13 cellular contexts compared by ENCODE assay signal in the genomic region with DNA sequence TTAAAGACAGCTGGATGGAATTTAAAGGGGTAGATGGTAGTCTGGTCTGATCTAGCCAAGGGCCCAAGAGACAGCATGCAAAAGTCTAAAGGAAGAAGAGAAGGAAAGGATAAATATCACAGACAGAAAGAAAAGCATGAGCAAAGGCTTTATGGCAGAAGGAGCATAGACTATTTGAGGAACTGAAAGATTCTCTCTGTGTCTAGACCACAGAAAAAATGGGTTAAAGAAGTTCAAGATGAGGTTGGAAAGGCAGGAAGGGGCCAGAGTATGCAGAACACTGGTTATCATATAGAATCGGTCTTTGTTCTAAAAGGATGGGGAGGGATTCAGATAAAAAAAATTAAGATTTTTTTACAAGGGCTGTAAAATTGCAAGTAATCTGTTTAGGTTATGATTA.
DNase-seq lines count a peak whose midpoint lies in the region; ATAC-seq, FAIRE-seq and TF ChIP-seq lines count a peak whose summit lies in the region.
"Had no signal": no experiment of that assay in that cellular context is flagged by ENCODE, and none has a peak within 500 bp of the region (broad histone marks: within the 10 kb centered on the region; RNA-seq: fewer than 3 reads in every experiment).

No MANE protein-coding gene starts in this region.

- H3K27me3 Mint-ChIP-seq in activated naive CD4-positive, alpha-beta T cell treated with anti-CD3 and anti-CD28 coated beads, Interleukin-2, amount 10 ng/mL, durations not matched to agents 7 days and 5 days = no peaks in the 10 kb centered on the region
- H3K27me3 Mint-ChIP-seq: activated CD4-positive, alpha-beta T cell treated with anti-CD3 and anti-CD28 coated beads, Interleukin-2, amount 10 ng/mL, durations not matched to agents 24 days and 14 days had no signal

- H3K27ac Mint-ChIP-seq in activated naive CD4-positive, alpha-beta T cell treated with anti-CD3 and anti-CD28 coated beads, Interleukin-2, amount 10 ng/mL, durations not matched to agents 7 days and 5 days = no peak overlapping the region
- H3K27ac Mint-ChIP-seq: activated CD4-positive, alpha-beta T cell treated with anti-CD3 and anti-CD28 coated beads, Interleukin-2, amount 10 ng/mL, durations not matched to agents 24 days and 14 days had no signal

- no peak for TF ChIP-seq CTCF in GM13977 (IDR thresholded peaks at IDR 0.05; ENCODE audit: extremely low read depth, insufficient read depth, missing control alignments)

- ATAC-seq in GM19467 (IDR thresholded peaks at IDR 0.05; ENCODE audit: unreplicated experiment) = peak; percentile 31
- peak; percentile 28 for ATAC-seq in HG03060 (IDR thresholded peaks at IDR 0.05; ENCODE audit: low read depth, unreplicated experiment)

- DNase-seq in GM12891 (ENCODE audit: insufficient read length, low spot score) (no peak), NOMO-1 (lab: John Stamatoyannopoulos, UW; ENCODE audit: unreplicated experiment in 2 of 2) (peak; percentile 65 to 88), GM13977 (ENCODE audit: low spot score) (no peak), HuH-7.5 (ENCODE audit: low spot score) (no peak), retina (no peak)
- no peak for DNase-seq in activated naive CD4-positive, alpha-beta T cell treated with anti-CD3 and anti-CD28 coated beads, Interleukin-2, amount 10 ng/mL, durations not matched to agents 7 days and 5 days
- DNase-seq: activated CD4-positive, alpha-beta T cell treated with anti-CD3 and anti-CD28 coated beads, Interleukin-2, amount 10 ng/mL, durations not matched to agents 24 days and 14 days; aorta; left ventricle myocardium inferior; stimulated activated CD8-positive, alpha-beta memory T cell treated with anti-CD3 and anti-CD28 coated beads, Interleukin-4, amount 100 ng/mL, for 48 hours had no signal

- CTCF ChIA-PET in activated naive CD4-positive, alpha-beta T cell treated with anti-CD3 and anti-CD28 coated beads, Interleukin-2, amount 10 ng/mL, durations not matched to agents 7 days and 5 days (lab: Charles Lee) = no interaction called here

- no peak for TF ChIP-seq POLR2A in GM12891 (IDR thresholded peaks at IDR 0.05; ENCODE audit: low read depth, low read length)

- no peaks in the 10 kb centered on the region for H3K36me3 Mint-ChIP-seq in activated naive CD4-positive, alpha-beta T cell treated with anti-CD3 and anti-CD28 coated beads, Interleukin-2, amount 10 ng/mL, durations not matched to agents 7 days and 5 days

- FAIRE-seq in GM12891 (lab: Jason Lieb, UNC) = peak; percentile 76
- FAIRE-seq: RCC 7860 had no signal

- H3K4me3 Mint-ChIP-seq in activated naive CD4-positive, alpha-beta T cell treated with anti-CD3 and anti-CD28 coated beads, Interleukin-2, amount 10 ng/mL, durations not matched to agents 7 days and 5 days = no peak overlapping the region
- H3K4me3 Mint-ChIP-seq: activated CD4-positive, alpha-beta T cell treated with anti-CD3 and anti-CD28 coated beads, Interleukin-2, amount 10 ng/mL, durations not matched to agents 24 days and 14 days had no signal

- peaks cover 23% of the 10 kb centered on the region for H3K4me1 Mint-ChIP-seq in activated naive CD4-positive, alpha-beta T cell treated with anti-CD3 and anti-CD28 coated beads, Interleukin-2, amount 10 ng/mL, durations not matched to agents 7 days and 5 days

- in situ Hi-C loops in GM13977 (cut with MboI; ENCODE audit: low pct_unique_long_range_greater_than_20kb, low sequenced_read_pairs, unreplicated experiment) = no loop called here

- no peaks in the 10 kb centered on the region for H3K9me3 Mint-ChIP-seq in activated naive CD4-positive, alpha-beta T cell treated with anti-CD3 and anti-CD28 coated beads, Interleukin-2, amount 10 ng/mL, durations not matched to agents 7 days and 5 days

TF ChIP-seq in GM12891, 5 proteins besides CTCF, POLR2A, EP300 and RAD21:
- TF ChIP-seq POU2F2 (IDR thresholded peaks at IDR 0.05; ENCODE audit: low read depth, low read length) (no peak), SPI1 (IDR thresholded peaks at IDR 0.05; ENCODE audit: low read depth, low read length) (peak; percentile 99)

Comparison
In these comparisons a context has a peak if more than half of its experiments do, and no peak if none do; other contexts are left out.
1. DNase-seq: peak in NOMO-1 (2 of 2); none in GM12891 (single experiment), activated naive CD4-positive, alpha-beta T cell treated with anti-CD3 and anti-CD28 coated beads, Interleukin-2, amount 10 ng/mL, durations not matched to agents 7 days and 5 days (single experiment), GM13977 (single experiment), HuH-7.5 (single experiment) and retina (single experiment).